ENCODE assay signal across 1 cellular context in the genomic region with DNA sequence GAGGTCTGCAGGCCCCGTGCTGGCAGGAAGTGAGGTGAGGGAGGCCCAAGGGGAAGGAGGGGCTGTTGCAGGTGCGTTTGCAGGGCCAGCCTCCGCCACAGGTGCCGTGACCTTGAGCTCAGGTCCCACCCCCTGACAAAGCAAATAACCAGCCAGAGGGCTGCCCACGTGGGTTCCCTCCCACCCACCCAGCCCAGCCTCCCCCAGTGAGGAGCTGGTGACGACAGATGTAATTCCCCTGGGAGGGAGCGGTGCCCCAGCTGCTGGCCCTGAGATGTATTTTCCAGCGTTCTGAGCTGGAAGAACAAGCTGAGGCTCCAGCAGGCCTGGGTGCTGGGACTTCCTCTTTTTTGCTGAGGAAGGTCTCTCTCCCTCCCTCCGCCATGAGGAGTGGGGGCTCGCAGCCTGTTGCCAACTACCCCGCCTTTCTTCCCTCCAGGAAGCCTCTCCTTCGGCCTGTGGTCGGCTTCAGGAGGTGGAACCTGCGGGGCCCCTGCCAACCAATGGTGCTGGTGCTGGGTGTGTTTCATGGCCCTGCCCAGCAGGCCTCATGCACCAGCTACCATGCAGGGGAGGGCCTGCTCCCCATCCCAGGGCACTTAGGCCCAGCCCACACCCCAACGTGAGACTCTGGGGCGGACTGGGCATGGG.
A peak's percentile ranks its signal among the peaks of the same experiment; 100 is the strongest.
TF ChIP-seq lines count a peak whose summit lies in the region.

No MANE protein-coding gene starts in this region.

TF ChIP-seq in HepG2, 621 proteins besides CTCF, POLR2A, EP300 and RAD21 (continued from another document and continues in another):
- TF ChIP-seq HOXA7 (CRISPR knock-in tag; IDR thresholded peaks at IDR 0.05) (no peak), HNRNPL (IDR thresholded peaks at IDR 0.05; ENCODE audit: low read depth, low read length) (0 out of 2 replicates have a peak, but pooled peaks have one; percentile 28), TAF1 (CRISPR knock-in tag; IDR thresholded peaks at IDR 0.05) (peak; percentile 57), ZMYM4 (CRISPR knock-in tag; IDR thresholded peaks at IDR 0.05) (peak; percentile 11; the same call in 1 of the 2 replicates), ZNF609 (CRISPR knock-in tag; IDR thresholded peaks at IDR 0.05; ENCODE audit: borderline replicate concordance) (peak; percentile 62; the same call in 1 of the 2 replicates), ZNF501 (CRISPR knock-in tag; IDR thresholded peaks at IDR 0.05) (0 out of 2 replicates have a peak, but pooled peaks have one; percentile 36), ZNF768 (CRISPR knock-in tag; IDR thresholded peaks at IDR 0.05) (no peak), ZNF543 (CRISPR knock-in tag; IDR thresholded peaks at IDR 0.05) (no peak), MIER3 (CRISPR knock-in tag; IDR thresholded peaks at IDR 0.05; ENCODE audit: borderline replicate concordance) (peak; percentile 51; the same call in 1 of the 2 replicates), ESRRA (CRISPR knock-in tag; IDR thresholded peaks at IDR 0.05; ENCODE audit: low read depth) (0 out of 2 replicates have a peak, but pooled peaks have one; percentile 28), ZNF292 (CRISPR knock-in tag; IDR thresholded peaks at IDR 0.05; ENCODE audit: borderline replicate concordance, low read depth) (0 out of 2 replicates have a peak, but pooled peaks have one; percentile 25), ZBTB21 (CRISPR knock-in tag; IDR thresholded peaks at IDR 0.05) (no peak), KMT2A (CRISPR knock-in tag; IDR thresholded peaks at IDR 0.05) (0 out of 2 replicates have a peak, but pooled peaks have one; percentile 25), KDM3A (CRISPR knock-in tag; IDR thresholded peaks at IDR 0.05; ENCODE audit: low read depth) (0 out of 2 replicates have a peak, but pooled peaks have one; percentile 23), ZNF510 (CRISPR knock-in tag; IDR thresholded peaks at IDR 0.05; ENCODE audit: low read depth) (peak; percentile 60; the same call in 1 of the 2 replicates), KLF16 (CRISPR knock-in tag; IDR thresholded peaks at IDR 0.05) (peak in 1 of 2 experiments; percentile 45; a peak in 1 of 4 replicates), ZBTB7B (CRISPR knock-in tag; IDR thresholded peaks at IDR 0.05) (peak; percentile 66), HDAC1 (CRISPR knock-in tag; IDR thresholded peaks at IDR 0.05) (peak; percentile 80), SMARCE1 (IDR thresholded peaks at IDR 0.05; ENCODE audit: borderline replicate concordance) (no peak), ZZZ3 (CRISPR knock-in tag; IDR thresholded peaks at IDR 0.05; ENCODE audit: borderline replicate concordance) (0 out of 2 replicates have a peak, but pooled peaks have one; percentile 25), HIC2 (CRISPR knock-in tag; IDR thresholded peaks at IDR 0.05; ENCODE audit: low read depth) (0 out of 2 replicates have a peak, but pooled peaks have one; percentile 24), ETV5 (CRISPR knock-in tag; IDR thresholded peaks at IDR 0.05; ENCODE audit: borderline replicate concordance) (peak; percentile 71), CREB1 (IDR thresholded peaks at IDR 0.05) (no peak), CREB1 (CRISPR knock-in tag; IDR thresholded peaks at IDR 0.05) (peak; percentile 73; the same call in 1 of the 2 replicates), GABPA (IDR thresholded peaks at IDR 0.05; ENCODE audit: low read depth, low read length) (peak; percentile 38; the same call in 1 of the 2 replicates), GABPA (CRISPR knock-in tag; IDR thresholded peaks at IDR 0.05; ENCODE audit: low read depth) (peak; percentile 69), SAP130 (CRISPR knock-in tag; IDR thresholded peaks at IDR 0.05; ENCODE audit: low read depth) (peak; percentile 61; the same call in 1 of the 2 replicates)
- TF ChIP-seq, protein P1, sequence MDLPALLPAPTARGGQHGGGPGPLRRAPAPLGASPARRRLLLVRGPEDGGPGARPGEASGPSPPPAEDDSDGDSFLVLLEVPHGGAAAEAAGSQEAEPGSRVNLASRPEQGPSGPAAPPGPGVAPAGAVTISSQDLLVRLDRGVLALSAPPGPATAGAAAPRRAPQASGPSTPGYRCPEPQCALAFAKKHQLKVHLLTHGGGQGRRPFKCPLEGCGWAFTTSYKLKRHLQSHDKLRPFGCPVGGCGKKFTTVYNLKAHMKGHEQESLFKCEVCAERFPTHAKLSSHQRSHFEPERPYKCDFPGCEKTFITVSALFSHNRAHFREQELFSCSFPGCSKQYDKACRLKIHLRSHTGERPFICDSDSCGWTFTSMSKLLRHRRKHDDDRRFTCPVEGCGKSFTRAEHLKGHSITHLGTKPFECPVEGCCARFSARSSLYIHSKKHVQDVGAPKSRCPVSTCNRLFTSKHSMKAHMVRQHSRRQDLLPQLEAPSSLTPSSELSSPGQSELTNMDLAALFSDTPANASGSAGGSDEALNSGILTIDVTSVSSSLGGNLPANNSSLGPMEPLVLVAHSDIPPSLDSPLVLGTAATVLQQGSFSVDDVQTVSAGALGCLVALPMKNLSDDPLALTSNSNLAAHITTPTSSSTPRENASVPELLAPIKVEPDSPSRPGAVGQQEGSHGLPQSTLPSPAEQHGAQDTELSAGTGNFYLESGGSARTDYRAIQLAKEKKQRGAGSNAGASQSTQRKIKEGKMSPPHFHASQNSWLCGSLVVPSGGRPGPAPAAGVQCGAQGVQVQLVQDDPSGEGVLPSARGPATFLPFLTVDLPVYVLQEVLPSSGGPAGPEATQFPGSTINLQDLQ (CRISPR knock-in tag; IDR thresholded peaks at IDR 0.05): no peak
- TF ChIP-seq, protein P2, sequence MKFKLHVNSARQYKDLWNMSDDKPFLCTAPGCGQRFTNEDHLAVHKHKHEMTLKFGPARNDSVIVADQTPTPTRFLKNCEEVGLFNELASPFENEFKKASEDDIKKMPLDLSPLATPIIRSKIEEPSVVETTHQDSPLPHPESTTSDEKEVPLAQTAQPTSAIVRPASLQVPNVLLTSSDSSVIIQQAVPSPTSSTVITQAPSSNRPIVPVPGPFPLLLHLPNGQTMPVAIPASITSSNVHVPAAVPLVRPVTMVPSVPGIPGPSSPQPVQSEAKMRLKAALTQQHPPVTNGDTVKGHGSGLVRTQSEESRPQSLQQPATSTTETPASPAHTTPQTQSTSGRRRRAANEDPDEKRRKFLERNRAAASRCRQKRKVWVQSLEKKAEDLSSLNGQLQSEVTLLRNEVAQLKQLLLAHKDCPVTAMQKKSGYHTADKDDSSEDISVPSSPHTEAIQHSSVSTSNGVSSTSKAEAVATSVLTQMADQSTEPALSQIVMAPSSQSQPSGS (CRISPR knock-in tag; IDR thresholded peaks at IDR 0.05): peak; percentile 66
- TF ChIP-seq, protein P3, sequence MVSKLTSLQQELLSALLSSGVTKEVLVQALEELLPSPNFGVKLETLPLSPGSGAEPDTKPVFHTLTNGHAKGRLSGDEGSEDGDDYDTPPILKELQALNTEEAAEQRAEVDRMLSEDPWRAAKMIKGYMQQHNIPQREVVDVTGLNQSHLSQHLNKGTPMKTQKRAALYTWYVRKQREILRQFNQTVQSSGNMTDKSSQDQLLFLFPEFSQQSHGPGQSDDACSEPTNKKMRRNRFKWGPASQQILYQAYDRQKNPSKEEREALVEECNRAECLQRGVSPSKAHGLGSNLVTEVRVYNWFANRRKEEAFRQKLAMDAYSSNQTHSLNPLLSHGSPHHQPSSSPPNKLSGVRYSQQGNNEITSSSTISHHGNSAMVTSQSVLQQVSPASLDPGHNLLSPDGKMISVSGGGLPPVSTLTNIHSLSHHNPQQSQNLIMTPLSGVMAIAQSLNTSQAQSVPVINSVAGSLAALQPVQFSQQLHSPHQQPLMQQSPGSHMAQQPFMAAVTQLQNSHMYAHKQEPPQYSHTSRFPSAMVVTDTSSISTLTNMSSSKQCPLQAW (CRISPR knock-in tag; IDR thresholded peaks at IDR 0.05): peak; percentile 18; the same call in 1 of the 2 replicates
- TF ChIP-seq, protein P4, sequence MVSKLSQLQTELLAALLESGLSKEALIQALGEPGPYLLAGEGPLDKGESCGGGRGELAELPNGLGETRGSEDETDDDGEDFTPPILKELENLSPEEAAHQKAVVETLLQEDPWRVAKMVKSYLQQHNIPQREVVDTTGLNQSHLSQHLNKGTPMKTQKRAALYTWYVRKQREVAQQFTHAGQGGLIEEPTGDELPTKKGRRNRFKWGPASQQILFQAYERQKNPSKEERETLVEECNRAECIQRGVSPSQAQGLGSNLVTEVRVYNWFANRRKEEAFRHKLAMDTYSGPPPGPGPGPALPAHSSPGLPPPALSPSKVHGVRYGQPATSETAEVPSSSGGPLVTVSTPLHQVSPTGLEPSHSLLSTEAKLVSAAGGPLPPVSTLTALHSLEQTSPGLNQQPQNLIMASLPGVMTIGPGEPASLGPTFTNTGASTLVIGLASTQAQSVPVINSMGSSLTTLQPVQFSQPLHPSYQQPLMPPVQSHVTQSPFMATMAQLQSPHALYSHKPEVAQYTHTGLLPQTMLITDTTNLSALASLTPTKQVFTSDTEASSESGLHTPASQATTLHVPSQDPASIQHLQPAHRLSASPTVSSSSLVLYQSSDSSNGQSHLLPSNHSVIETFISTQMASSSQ (IDR thresholded peaks at IDR 0.05; ENCODE audit: low read depth): no peak; the same call in 1 of the 2 replicates
- TF ChIP-seq, protein P4 (CRISPR knock-in tag; IDR thresholded peaks at IDR 0.05; ENCODE audit: borderline replicate concordance): peak; percentile 66; the same call in 1 of the 2 replicates
- TF ChIP-seq, protein P5, sequence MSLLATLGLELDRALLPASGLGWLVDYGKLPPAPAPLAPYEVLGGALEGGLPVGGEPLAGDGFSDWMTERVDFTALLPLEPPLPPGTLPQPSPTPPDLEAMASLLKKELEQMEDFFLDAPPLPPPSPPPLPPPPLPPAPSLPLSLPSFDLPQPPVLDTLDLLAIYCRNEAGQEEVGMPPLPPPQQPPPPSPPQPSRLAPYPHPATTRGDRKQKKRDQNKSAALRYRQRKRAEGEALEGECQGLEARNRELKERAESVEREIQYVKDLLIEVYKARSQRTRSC (CRISPR knock-in tag; IDR thresholded peaks at IDR 0.05; ENCODE audit: low read depth): no peak
